In genomic region chr9:111483419-111483861, GRCh38 we compare ENCODE assay signal across 1 cellular context.
TF ChIP-seq lines count a peak whose summit lies in the region.

No MANE protein-coding gene starts in this region.

TF ChIP-seq in GM12878, 131 proteins besides CTCF, POLR2A, EP300 and RAD21 (continued from another document):
- TF ChIP-seq, protein P1, sequence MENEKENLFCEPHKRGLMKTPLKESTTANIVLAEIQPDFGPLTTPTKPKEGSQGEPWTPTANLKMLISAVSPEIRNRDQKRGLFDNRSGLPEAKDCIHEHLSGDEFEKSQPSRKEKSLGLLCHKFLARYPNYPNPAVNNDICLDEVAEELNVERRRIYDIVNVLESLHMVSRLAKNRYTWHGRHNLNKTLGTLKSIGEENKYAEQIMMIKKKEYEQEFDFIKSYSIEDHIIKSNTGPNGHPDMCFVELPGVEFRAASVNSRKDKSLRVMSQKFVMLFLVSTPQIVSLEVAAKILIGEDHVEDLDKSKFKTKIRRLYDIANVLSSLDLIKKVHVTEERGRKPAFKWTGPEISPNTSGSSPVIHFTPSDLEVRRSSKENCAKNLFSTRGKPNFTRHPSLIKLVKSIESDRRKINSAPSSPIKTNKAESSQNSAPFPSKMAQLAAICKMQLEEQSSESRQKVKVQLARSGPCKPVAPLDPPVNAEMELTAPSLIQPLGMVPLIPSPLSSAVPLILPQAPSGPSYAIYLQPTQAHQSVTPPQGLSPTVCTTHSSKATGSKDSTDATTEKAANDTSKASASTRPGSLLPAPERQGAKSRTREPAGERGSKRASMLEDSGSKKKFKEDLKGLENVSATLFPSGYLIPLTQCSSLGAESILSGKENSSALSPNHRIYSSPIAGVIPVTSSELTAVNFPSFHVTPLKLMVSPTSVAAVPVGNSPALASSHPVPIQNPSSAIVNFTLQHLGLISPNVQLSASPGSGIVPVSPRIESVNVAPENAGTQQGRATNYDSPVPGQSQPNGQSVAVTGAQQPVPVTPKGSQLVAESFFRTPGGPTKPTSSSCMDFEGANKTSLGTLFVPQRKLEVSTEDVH (IDR thresholded peaks at IDR 0.05; ENCODE audit: low read depth, partially characterized antibody) = no peak
- TF ChIP-seq JUNB (IDR thresholded peaks at IDR 0.05) (no peak), CHD1 (IDR thresholded peaks at IDR 0.05; ENCODE audit: low read depth, low read length) (no peak), CBX3 (IDR thresholded peaks at IDR 0.05; ENCODE audit: borderline replicate concordance, low read depth) (no peak), IKZF1 (conservative IDR thresholded peaks at IDR 0.05) (no peak), IRF4 (IDR thresholded peaks at IDR 0.05; ENCODE audit: low read depth, low read length) (no peak), SPI1 (IDR thresholded peaks at IDR 0.05; ENCODE audit: borderline replicate concordance, insufficient read depth, low read depth, low read length) (no peak), NFIC (IDR thresholded peaks at IDR 0.05; ENCODE audit: low read depth, low read length) (no peak), EGR1 (IDR thresholded peaks at IDR 0.05; ENCODE audit: borderline replicate concordance in 1 of 2, low read depth in 2 of 2, low read length in 2 of 2) (peak in 1 of 2 experiments; percentile 50; a peak in 1 of 3 replicates), MLLT1 (IDR thresholded peaks at IDR 0.05) (no peak), EZH2 (IDR thresholded peaks at IDR 0.05; ENCODE audit: borderline replicate concordance, control insufficient read depth, low read depth, low read length) (no peak), ASH2L (IDR thresholded peaks at IDR 0.05; ENCODE audit: borderline replicate concordance, low read depth) (0 out of 2 replicates have a peak, but pooled peaks have one; percentile 8), TAF1 (IDR thresholded peaks at IDR 0.05; ENCODE audit: borderline replicate concordance, low read depth, low read length) (0 out of 2 replicates have a peak, but pooled peaks have one; percentile 9), ATF7 (IDR thresholded peaks at IDR 0.05; ENCODE audit: low read depth) (no peak), GATAD2B (conservative IDR thresholded peaks at IDR 0.05; ENCODE audit: low read depth) (no peak), TCF12 (IDR thresholded peaks at IDR 0.05; ENCODE audit: low read depth, low read length) (no peak), RB1 (IDR thresholded peaks at IDR 0.05; ENCODE audit: borderline replicate concordance) (no peak), WRNIP1 (IDR thresholded peaks at IDR 0.05; ENCODE audit: borderline replicate concordance, low read depth, low read length) (no peak)
- TF ChIP-seq, protein P2, sequence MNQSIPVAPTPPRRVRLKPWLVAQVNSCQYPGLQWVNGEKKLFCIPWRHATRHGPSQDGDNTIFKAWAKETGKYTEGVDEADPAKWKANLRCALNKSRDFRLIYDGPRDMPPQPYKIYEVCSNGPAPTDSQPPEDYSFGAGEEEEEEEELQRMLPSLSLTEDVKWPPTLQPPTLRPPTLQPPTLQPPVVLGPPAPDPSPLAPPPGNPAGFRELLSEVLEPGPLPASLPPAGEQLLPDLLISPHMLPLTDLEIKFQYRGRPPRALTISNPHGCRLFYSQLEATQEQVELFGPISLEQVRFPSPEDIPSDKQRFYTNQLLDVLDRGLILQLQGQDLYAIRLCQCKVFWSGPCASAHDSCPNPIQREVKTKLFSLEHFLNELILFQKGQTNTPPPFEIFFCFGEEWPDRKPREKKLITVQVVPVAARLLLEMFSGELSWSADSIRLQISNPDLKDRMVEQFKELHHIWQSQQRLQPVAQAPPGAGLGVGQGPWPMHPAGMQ (IDR thresholded peaks at IDR 0.05; ENCODE audit: borderline replicate concordance) = no peak
- TF ChIP-seq, protein P3, sequence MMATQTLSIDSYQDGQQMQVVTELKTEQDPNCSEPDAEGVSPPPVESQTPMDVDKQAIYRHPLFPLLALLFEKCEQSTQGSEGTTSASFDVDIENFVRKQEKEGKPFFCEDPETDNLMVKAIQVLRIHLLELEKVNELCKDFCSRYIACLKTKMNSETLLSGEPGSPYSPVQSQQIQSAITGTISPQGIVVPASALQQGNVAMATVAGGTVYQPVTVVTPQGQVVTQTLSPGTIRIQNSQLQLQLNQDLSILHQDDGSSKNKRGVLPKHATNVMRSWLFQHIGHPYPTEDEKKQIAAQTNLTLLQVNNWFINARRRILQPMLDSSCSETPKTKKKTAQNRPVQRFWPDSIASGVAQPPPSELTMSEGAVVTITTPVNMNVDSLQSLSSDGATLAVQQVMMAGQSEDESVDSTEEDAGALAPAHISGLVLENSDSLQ (IDR thresholded peaks at IDR 0.05) = no peak
- TF ChIP-seq, protein P4, sequence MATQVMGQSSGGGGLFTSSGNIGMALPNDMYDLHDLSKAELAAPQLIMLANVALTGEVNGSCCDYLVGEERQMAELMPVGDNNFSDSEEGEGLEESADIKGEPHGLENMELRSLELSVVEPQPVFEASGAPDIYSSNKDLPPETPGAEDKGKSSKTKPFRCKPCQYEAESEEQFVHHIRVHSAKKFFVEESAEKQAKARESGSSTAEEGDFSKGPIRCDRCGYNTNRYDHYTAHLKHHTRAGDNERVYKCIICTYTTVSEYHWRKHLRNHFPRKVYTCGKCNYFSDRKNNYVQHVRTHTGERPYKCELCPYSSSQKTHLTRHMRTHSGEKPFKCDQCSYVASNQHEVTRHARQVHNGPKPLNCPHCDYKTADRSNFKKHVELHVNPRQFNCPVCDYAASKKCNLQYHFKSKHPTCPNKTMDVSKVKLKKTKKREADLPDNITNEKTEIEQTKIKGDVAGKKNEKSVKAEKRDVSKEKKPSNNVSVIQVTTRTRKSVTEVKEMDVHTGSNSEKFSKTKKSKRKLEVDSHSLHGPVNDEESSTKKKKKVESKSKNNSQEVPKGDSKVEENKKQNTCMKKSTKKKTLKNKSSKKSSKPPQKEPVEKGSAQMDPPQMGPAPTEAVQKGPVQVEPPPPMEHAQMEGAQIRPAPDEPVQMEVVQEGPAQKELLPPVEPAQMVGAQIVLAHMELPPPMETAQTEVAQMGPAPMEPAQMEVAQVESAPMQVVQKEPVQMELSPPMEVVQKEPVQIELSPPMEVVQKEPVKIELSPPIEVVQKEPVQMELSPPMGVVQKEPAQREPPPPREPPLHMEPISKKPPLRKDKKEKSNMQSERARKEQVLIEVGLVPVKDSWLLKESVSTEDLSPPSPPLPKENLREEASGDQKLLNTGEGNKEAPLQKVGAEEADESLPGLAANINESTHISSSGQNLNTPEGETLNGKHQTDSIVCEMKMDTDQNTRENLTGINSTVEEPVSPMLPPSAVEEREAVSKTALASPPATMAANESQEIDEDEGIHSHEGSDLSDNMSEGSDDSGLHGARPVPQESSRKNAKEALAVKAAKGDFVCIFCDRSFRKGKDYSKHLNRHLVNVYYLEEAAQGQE (IDR thresholded peaks at IDR 0.05; ENCODE audit: low read depth, low read length) = no peak
